8 cellular contexts compared by ENCODE assay signal in the genomic region with DNA sequence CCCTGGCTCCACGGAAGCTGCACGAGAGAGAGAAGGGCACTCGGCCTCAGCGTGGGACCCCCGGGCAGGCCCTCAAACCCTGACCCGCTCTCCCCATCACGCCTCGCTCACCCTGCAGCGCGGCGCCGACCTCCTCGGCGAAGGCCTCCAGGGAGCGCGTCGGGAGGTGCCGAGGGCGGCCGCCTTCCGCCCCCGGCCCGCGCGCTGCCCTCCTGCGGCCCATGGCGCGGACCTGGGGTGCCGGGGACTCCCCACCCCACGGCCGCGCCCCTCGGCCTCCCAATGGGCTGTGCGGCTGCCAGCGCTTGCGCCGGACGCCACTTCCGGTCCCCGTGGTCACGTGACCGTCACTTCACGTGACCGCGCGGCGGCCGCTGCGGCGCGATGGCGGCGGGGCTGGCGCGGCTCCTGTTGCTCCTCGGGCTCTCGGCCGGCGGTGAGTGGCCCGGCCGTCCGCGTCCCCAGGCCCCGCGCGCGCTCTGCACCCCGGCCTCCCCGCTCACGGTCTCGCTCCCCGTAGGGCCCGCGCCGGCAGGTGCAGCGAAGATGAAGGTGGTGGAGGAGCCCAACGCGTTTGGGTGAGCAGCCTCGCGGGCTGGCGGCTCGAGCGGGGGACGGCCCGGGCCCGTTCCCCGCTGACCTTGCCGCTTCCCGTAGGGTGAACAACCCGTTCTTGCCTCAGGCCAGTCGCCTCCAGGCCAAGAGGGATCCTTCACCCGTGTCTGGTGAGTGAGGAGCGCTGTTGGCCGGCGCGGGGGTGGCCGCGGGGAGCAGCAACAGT. TPM values are rescaled to one million over a fixed set of nuclear protein-coding genes. Genes with fewer than 3 reads are reported as not detected.
DNase-seq lines count a peak whose midpoint lies in the region; ATAC-seq and TF ChIP-seq lines count a peak whose summit lies in the region.

A gene (plus strand): TSS at position 350 of the 781 bp plus-strand sequence. CDS start 35 bp downstream, at position 385.
A gene (minus strand): TSS at position 297 of the 781 bp plus-strand sequence. CDS start 74 bp downstream, at position 223.

- TF ChIP-seq CTCF in cardiac fibroblast (IDR thresholded peaks at IDR 0.05; ENCODE audit: low read depth, low read length): no peak
- TF ChIP-seq CTCF in spleen (IDR thresholded peaks at IDR 0.05 in 8 of 11, conservative IDR thresholded peaks at IDR 0.05 in 3 of 11): no peak

- H3K4me3 ChIP-seq in cardiac fibroblast (replicated peaks in 1 of 2; ENCODE audit: low read depth in 2 of 2, low read length in 2 of 2) (peak within 1 kb of the TSS; percentile 88 to 93), spleen (peak within 1 kb of the TSS; percentile 66 to 100 (median 100))

- DNase-seq in NCI-H524 (lab: John Stamatoyannopoulos, UW): peak; percentile 60 to 89
- DNase-seq in NCI-H524 treated with DMSO at 0.1 percent for 48 hours (lab: John Stamatoyannopoulos, UW): no peak
- DNase-seq in NCI-H2029 (lab: John Stamatoyannopoulos, UW): peak; percentile 71
- peak; percentile 65 to 79 (median 68) for DNase-seq in activated CD4-positive, CD25-positive, alpha-beta regulatory T cell (lab: John Stamatoyannopoulos, UW)
- DNase-seq in cardiac fibroblast (ENCODE audit: low read depth in 2 of 2): peak; percentile 84 to 95
- DNase-seq in iris pigment epithelial cell (ENCODE audit: low read depth): peak; percentile 89
- peak; percentile 97 for DNase-seq in spleen

- peaks cover 0 to 37% (median 30%) of the 10 kb centered on the region in 6 donors for H3K36me3 ChIP-seq in spleen

- peak; percentile 79 for ATAC-seq in HG02870 (IDR thresholded peaks at IDR 0.05; ENCODE audit: unreplicated experiment)

- peaks cover 17 to 69% (median 54%) of the 10 kb centered on the region in 6 donors for H3K4me1 ChIP-seq in spleen

- peak in 1 of 3 donors; percentile 69 for TF ChIP-seq POLR2A in spleen (IDR thresholded peaks at IDR 0.05)

- 0 to 1% (median 1%) methylated on average over 7 to 98 of the region's 98 CpGs for WGBS in spleen, 5 donors

- no peaks in the 10 kb centered on the region for H3K9me3 ChIP-seq in spleen

- H3K27ac ChIP-seq in spleen: peak within 1 kb of the TSS; percentile 51 to 93 (median 84)

- no peaks in the 10 kb centered on the region for H3K27me3 ChIP-seq in spleen (replicated peaks in 1 of 7)

- intact Hi-C loops in spleen (cut with DNase I; ENCODE audit: low total_unique reads): no loop called here

RNA-seq across cellular contexts. Expression of the first gene that starts in this region (rescaled TPM):
- total RNA-seq in spleen: 10 to 100 TPM; 60.4 to 80.6 (median 73.4) TPM
- polyA plus RNA-seq in spleen: 10 to 100 TPM; 55.6 to 62.8 (median 56.7) TPM

RNA-seq across cellular contexts. Expression of the second gene that starts in this region (rescaled TPM):
- total RNA-seq in spleen: 10 to 100 TPM; 31.1 to 73.1 (median 41.5) TPM
- 10 to 100 TPM; 38.0 to 65.9 (median 55.2) TPM for polyA plus RNA-seq in spleen
